28 cellular contexts compared by ENCODE assay signal in the genomic region with DNA sequence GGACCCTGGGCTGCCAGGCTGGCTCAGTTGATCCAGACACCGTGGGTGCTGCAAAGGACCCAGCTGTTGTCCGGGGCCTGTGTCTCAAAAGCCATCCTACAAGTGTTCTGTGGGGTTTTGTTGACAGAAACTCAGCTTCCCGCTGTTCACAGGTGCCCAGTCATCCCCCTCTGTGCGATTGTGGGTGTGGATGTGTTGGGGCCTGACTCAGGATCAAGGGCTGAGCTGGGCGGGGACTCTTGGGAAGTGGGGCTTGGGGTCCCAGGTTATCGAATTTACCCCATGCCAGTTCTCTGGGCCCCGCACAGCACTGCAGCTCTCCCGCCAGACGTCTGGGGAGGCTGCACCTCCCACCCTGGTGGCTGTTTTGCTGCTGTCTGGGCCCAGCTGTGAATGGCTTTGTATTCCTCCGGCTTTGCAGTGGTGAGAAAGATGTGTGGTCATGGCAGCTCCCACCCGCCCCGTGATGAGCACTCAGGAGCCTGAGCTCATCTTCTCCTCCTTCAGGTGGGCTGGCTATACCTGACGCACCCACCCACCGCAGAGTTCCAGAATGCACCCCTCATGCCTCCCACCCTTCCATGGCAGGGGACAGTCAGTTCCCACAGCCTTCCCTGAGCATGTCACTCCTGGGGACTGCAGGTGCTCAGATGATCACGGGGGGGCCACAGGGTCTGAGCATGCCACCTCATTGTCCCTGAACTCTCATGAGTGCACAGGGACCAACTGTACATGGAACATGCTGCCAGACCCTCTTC. TPM values are rescaled to one million over a fixed set of nuclear protein-coding genes. Genes with fewer than 3 reads are reported as not detected.
DNase-seq lines count a peak whose midpoint lies in the region; ATAC-seq and TF ChIP-seq lines count a peak whose summit lies in the region.
"Had no signal": no experiment of that assay in that cellular context is flagged by ENCODE, and none has a peak within 500 bp of the region (broad histone marks: within the 10 kb centered on the region; RNA-seq: fewer than 3 reads in every experiment).

No MANE protein-coding gene starts in this region.

- H2BK5ac ChIP-seq in IMR-90 (ENCODE audit: low read depth, low read length, poor library complexity, severe bottlenecking): no peak overlapping the region

- H3K36me3 ChIP-seq in IMR-90 (ENCODE audit: control insufficient read depth, insufficient read depth, low read length) (peaks cover 2% of the 10 kb centered on the region; the same call in 1 of the 2 replicates), neural progenitor cell (no peaks in the 10 kb centered on the region), upper lobe of right lung (no peaks in the 10 kb centered on the region), brain microvascular endothelial cell (replicated peaks) (no peaks in the 10 kb centered on the region)
- H3K36me3 ChIP-seq: upper lobe of left lung had no signal

- no peak overlapping the region for H4K8ac ChIP-seq in IMR-90 (ENCODE audit: low read depth in 2 of 2, low read length in 2 of 2)

- intact Hi-C loops in IMR-90 (cut with micrococcal nuclease): no loop called here
- intact Hi-C loops in upper lobe of right lung (cut with DNase I): no loop called here

- no peaks in the 10 kb centered on the region for H3K27me3 ChIP-seq in IMR-90 (ENCODE audit: control insufficient read depth, insufficient read depth, low read length)
- H3K27me3 ChIP-seq in neural progenitor cell: no peaks in the 10 kb centered on the region
- no peaks in the 10 kb centered on the region for H3K27me3 ChIP-seq in upper lobe of right lung
- H3K27me3 ChIP-seq in brain microvascular endothelial cell (replicated peaks): no peaks in the 10 kb centered on the region
- H3K27me3 ChIP-seq: upper lobe of left lung had no signal

- H2AK5ac ChIP-seq in IMR-90 (ENCODE audit: low read depth, low read length): no peak overlapping the region

- H3K79me2 ChIP-seq in neural progenitor cell (ENCODE audit: low read depth): peaks cover 10% of the 10 kb centered on the region
- H3K79me2 ChIP-seq: parathyroid adenoma had no signal

- H2AFZ ChIP-seq in IMR-90 (replicated peaks; ENCODE audit: low read length, poor library complexity) (peak overlapping the region; percentile 49), neural progenitor cell (replicated peaks) (no peak overlapping the region)
- H2AFZ ChIP-seq: parathyroid adenoma had no signal

- no peaks in the 10 kb centered on the region for H3F3A ChIP-seq in neural progenitor cell (ENCODE audit: low read depth)

- H3K56ac ChIP-seq in IMR-90 (ENCODE audit: extremely low read depth, insufficient read depth, low read length): no peak overlapping the region

- H3K4ac ChIP-seq in IMR-90 (ENCODE audit: low read depth, low read length): no peak overlapping the region

- ATAC-seq in IMR-90 (ENCODE audit: low read depth) (no peak), upper lobe of right lung (no peak)
- ATAC-seq: activated naive CD8-positive, alpha-beta T cell treated with anti-CD3 and anti-CD28 coated beads, Interleukin-2, amount 50 U/mL, for 24 hours; naive thymus-derived CD8-positive, alpha-beta T cell; stimulated activated effector memory CD8-positive, alpha-beta T cell treated with anti-CD3 and anti-CD28 coated beads, Interleukin-12 subunit alpha, Interleukin-12 subunit beta, amount 100 ng/mL, for 72 hours had no signal

- H4K91ac ChIP-seq in IMR-90 (ENCODE audit: insufficient read depth, low read depth, low read length): no peak overlapping the region

- H3K9me3 Mint-ChIP-seq in brain (peaks cover 0 to 3% (median 0%) of the 10 kb centered on the region in 5 experiments), neural progenitor cell (no peaks in the 10 kb centered on the region)
- H3K9me3 Mint-ChIP-seq: activated naive CD8-positive, alpha-beta T cell treated with anti-CD3 and anti-CD28 coated beads, Interleukin-2, amount 50 U/mL, for 24 hours; activated T-cell treated with anti-CD3 and anti-CD28 coated beads, Interleukin-2, amount 50 U/mL, for 24 hours; CD4-positive, CD25-positive, alpha-beta regulatory T cell; IgD-negative memory B cell; naive thymus-derived CD8-positive, alpha-beta T cell; stimulated activated effector memory CD8-positive, alpha-beta T cell treated with anti-CD3 and anti-CD28 coated beads, Interleukin-12 subunit alpha, Interleukin-12 subunit beta, amount 100 ng/mL, for 72 hours had no signal

- H3K23ac ChIP-seq in IMR-90 (ENCODE audit: low read depth, low read length): no peak overlapping the region

- TF ChIP-seq CTCF in IMR-90 (conservative IDR thresholded peaks at IDR 0.05; ENCODE audit: low read depth, low read length) (no peak), brain (conservative IDR thresholded peaks at IDR 0.05) (no peak), neural progenitor cell (IDR thresholded peaks at IDR 0.05) (no peak), upper lobe of right lung (IDR thresholded peaks at IDR 0.05) (no peak), brain microvascular endothelial cell (IDR thresholded peaks at IDR 0.05; ENCODE audit: low read depth, low read length, missing control alignments) (no peak)

- dilution Hi-C loops in IMR-90 (cut with HindIII; ENCODE audit: low sequenced_read_pairs, unreplicated experiment): no loop called here

- H2AK9ac ChIP-seq in IMR-90 (replicated peaks; ENCODE audit: low read depth, low read length, poor library complexity): peak overlapping the region; percentile 65

- H3K36me3 Mint-ChIP-seq in brain (no peaks in the 10 kb centered on the region), neural progenitor cell (no peaks in the 10 kb centered on the region)
- H3K36me3 Mint-ChIP-seq: CD4-positive, CD25-positive, alpha-beta regulatory T cell; IgD-negative memory B cell had no signal

- H3K9me3 ChIP-seq in IMR-90 (ENCODE audit: control insufficient read depth, insufficient read depth, low read length) (no peaks in the 10 kb centered on the region), neural progenitor cell (ENCODE audit: low read depth) (no peaks in the 10 kb centered on the region), upper lobe of right lung (no peaks in the 10 kb centered on the region)
- H3K9me3 ChIP-seq: upper lobe of left lung had no signal

- H3K4me2 ChIP-seq in IMR-90 (ENCODE audit: low read depth, low read length): no peak overlapping the region
- H3K4me2 ChIP-seq in neural progenitor cell: no peak overlapping the region

- H3K27me3 Mint-ChIP-seq in brain: peaks cover 7% of the 10 kb centered on the region
- peaks cover 4% of the 10 kb centered on the region for H3K27me3 Mint-ChIP-seq in neural progenitor cell (ENCODE audit: insufficient read depth, low read depth)
- H3K27me3 Mint-ChIP-seq: activated naive CD8-positive, alpha-beta T cell treated with anti-CD3 and anti-CD28 coated beads, Interleukin-2, amount 50 U/mL, for 24 hours; activated T-cell treated with anti-CD3 and anti-CD28 coated beads, Interleukin-2, amount 50 U/mL, for 24 hours; CD4-positive, CD25-positive, alpha-beta regulatory T cell; IgD-negative memory B cell; naive thymus-derived CD8-positive, alpha-beta T cell had no signal

- DNase-seq in DMS 273 (lab: John Stamatoyannopoulos, UW; ENCODE audit: unreplicated experiment): peak; percentile 20
- no peak for DNase-seq in DMS 273 treated with DMSO at 0.1 percent for 48 hours (lab: John Stamatoyannopoulos, UW)
- DNase-seq in IMR-90: no peak
- peak; percentile 33 for DNase-seq in neural progenitor cell (ENCODE audit: low spot score)
- no peak for DNase-seq in upper lobe of right lung
- DNase-seq in brain microvascular endothelial cell: no peak
- no peak for DNase-seq in cortex of kidney (lab: John Stamatoyannopoulos, UW)
- DNase-seq: activated CD4-positive, alpha-beta T cell treated with anti-CD3 and anti-CD28 coated beads for 4 hours; activated gamma-delta T cell; activated naive CD8-positive, alpha-beta T cell treated with anti-CD3 and anti-CD28 coated beads, Interleukin-2, amount 50 U/mL, for 24 hours; activated T-cell treated with anti-CD3 and anti-CD28 coated beads, Interleukin-2, amount 50 U/mL, for 24 hours; CD4-positive, CD25-positive, alpha-beta regulatory T cell; glutamatergic neuron; midbrain; naive thymus-derived CD8-positive, alpha-beta T cell; NCI-H1092 treated with DMSO at 0.1 percent for 48 hours; NCI-H2029 treated with DMSO at 0.1 percent for 48 hours; NCI-H446 treated with DMSO at 0.1 percent for 48 hours; OCI-M1; stimulated activated CD4-positive, alpha-beta T cell treated with anti-CD3 and anti-CD28 coated beads, Interleukin-12 subunit alpha, Interleukin-12 subunit beta, amount 100 ng/mL, for 4 hours; stimulated activated CD4-positive, alpha-beta T cell treated with anti-CD3 and anti-CD28 coated beads, Interleukin-4, amount 100 ng/mL, for 1 hour; upper lobe of left lung had no signal

- H2BK15ac ChIP-seq in IMR-90 (ENCODE audit: low read depth, low read length): no peak overlapping the region

- peaks cover 23% of the 10 kb centered on the region for H3K4me1 Mint-ChIP-seq in brain
- H3K4me1 Mint-ChIP-seq in neural progenitor cell: peaks cover 16% of the 10 kb centered on the region

- no peak overlapping the region for H3K4me3 ChIP-seq in IMR-90 (ENCODE audit: insufficient read depth, low read depth, low read length)
- H3K4me3 ChIP-seq in neural progenitor cell: no peak overlapping the region
- no peak overlapping the region for H3K4me3 ChIP-seq in upper lobe of right lung
- H3K4me3 ChIP-seq in brain microvascular endothelial cell (ENCODE audit: low read depth, low read length): no peak overlapping the region
- H3K4me3 ChIP-seq: upper lobe of left lung had no signal

- in situ Hi-C loops in IMR-90 (cut with MboI; ENCODE audit: low sequenced_read_pairs) (no loop called here), brain microvascular endothelial cell (cut with HindIII; ENCODE audit: low pct_ligation_motif_present, low sequenced_read_pairs) (loop anchor here (25.0 kb wide), 1 partner anchor 115 kb away; the partner anchor contains the start of gene MUC6)

- H3K4me3 Mint-ChIP-seq in brain (no peak overlapping the region), neural progenitor cell (no peak overlapping the region)
- H3K4me3 Mint-ChIP-seq: activated naive CD8-positive, alpha-beta T cell treated with anti-CD3 and anti-CD28 coated beads, Interleukin-2, amount 50 U/mL, for 24 hours; activated T-cell treated with anti-CD3 and anti-CD28 coated beads, Interleukin-2, amount 50 U/mL, for 24 hours; stimulated activated effector memory CD8-positive, alpha-beta T cell treated with anti-CD3 and anti-CD28 coated beads, Interleukin-12 subunit alpha, Interleukin-12 subunit beta, amount 100 ng/mL, for 72 hours had no signal

- H3K79me1 ChIP-seq in IMR-90 (ENCODE audit: low read depth in 1 of 2, low read length in 2 of 2): peaks cover 4 to 9% of the 10 kb centered on the region in 2 experiments; a peak in 2 of 4 replicates

- POLR2A ChIA-PET in IMR-90 (lab: Charles Lee; ENCODE audit: unreplicated experiment): no interaction called here

- TF ChIP-seq RAD21 in IMR-90 (IDR thresholded peaks at IDR 0.05; ENCODE audit: low read length): no peak

- H3K9me1 ChIP-seq in IMR-90 (ENCODE audit: insufficient read depth, low read length): 0 out of 2 replicates have a peak, but pooled peaks cover 2% of the 10 kb centered on the region

- H3K4me1 ChIP-seq in IMR-90 (ENCODE audit: control insufficient read depth, insufficient read depth, low read length): peaks cover 4% of the 10 kb centered on the region
- H3K4me1 ChIP-seq in neural progenitor cell: peaks cover 5% of the 10 kb centered on the region
- H3K4me1 ChIP-seq in upper lobe of right lung: peaks cover 10% of the 10 kb centered on the region
- H3K4me1 ChIP-seq: parathyroid adenoma had no signal

- BruUV-seq in IMR-90 (replicated peaks; lab: Mats Ljungman, UMichigan): no TSS peak

- CTCF ChIA-PET in IMR-90 (lab: Yijun Ruan, JAX): no interaction called here

- H3K18ac ChIP-seq in IMR-90 (ENCODE audit: low read depth, low read length): no peak overlapping the region

- peak overlapping the region; percentile 20 to 72 (median 41) for H3K27ac Mint-ChIP-seq in brain
- no peak overlapping the region for H3K27ac Mint-ChIP-seq in neural progenitor cell
- H3K27ac Mint-ChIP-seq: activated naive CD8-positive, alpha-beta T cell treated with anti-CD3 and anti-CD28 coated beads, Interleukin-2, amount 50 U/mL, for 24 hours; activated T-cell treated with anti-CD3 and anti-CD28 coated beads, Interleukin-2, amount 50 U/mL, for 24 hours; stimulated activated effector memory CD8-positive, alpha-beta T cell treated with anti-CD3 and anti-CD28 coated beads, Interleukin-12 subunit alpha, Interleukin-12 subunit beta, amount 100 ng/mL, for 72 hours had no signal

- H2BK20ac ChIP-seq in IMR-90 (ENCODE audit: low read depth, low read length): no peak overlapping the region

- H2BK120ac ChIP-seq in IMR-90 (ENCODE audit: low read depth, low read length): no peak overlapping the region

- H4K5ac ChIP-seq in IMR-90 (ENCODE audit: low read depth, low read length): no peak overlapping the region

- 50% methylated on average over 6 of the region's 15 CpGs; no CpG with 5 or more reads in 1 of the 2 experiments for WGBS in IMR-90 (ENCODE audit: extremely low coverage in 2 of 2, insufficient read length in 1 of 2), 2 experiments

- H3K14ac ChIP-seq in IMR-90 (replicated peaks; ENCODE audit: low read depth, low read length): no peak overlapping the region

- H3K9ac ChIP-seq in IMR-90 (ENCODE audit: low read depth, low read length): no peak overlapping the region
- no peak overlapping the region for H3K9ac ChIP-seq in neural progenitor cell
- H3K9ac ChIP-seq: parathyroid adenoma had no signal

- H3K27ac ChIP-seq in IMR-90 (ENCODE audit: insufficient read depth, low read length) (no peak overlapping the region), neural progenitor cell (no peak overlapping the region), upper lobe of right lung (no peak overlapping the region), brain microvascular endothelial cell (no peak overlapping the region)
- H3K27ac ChIP-seq: 22Rv1, epithelial cell of prostate, parathyroid adenoma, upper lobe of left lung had no signal

- no peak for TF ChIP-seq POLR2A in IMR-90 (IDR thresholded peaks at IDR 0.05; ENCODE audit: low read depth, low read length)

- H4K20me1 ChIP-seq in IMR-90 (ENCODE audit: insufficient read depth, low read length) (peaks cover 9% of the 10 kb centered on the region), neural progenitor cell (ENCODE audit: low read depth) (peaks cover 9% of the 10 kb centered on the region)

RNA-seq across cellular contexts. Expression of gene AP2A2, which starts 3.6 kb away (rescaled TPM):
- 19.9 and 20.3 TPM in 2 replicates for total RNA-seq in IMR-90 (2012; rRNA removed)
- 49.0 and 53.6 TPM in 2 replicates for polyA plus RNA-seq in IMR-90 (2012; rRNA removed)
- 46.9 and 51.2 TPM in 2 replicates for polyA plus RNA-seq in IMR-90 (2012; cell fraction: cytosol; rRNA removed)
- polyA plus RNA-seq in IMR-90 (2012; cell fraction: nucleus; rRNA removed; ENCODE audit: low replicate concordance): 155 and 163 TPM in 2 replicates
- 67.3 TPM for polyA plus RNA-seq in brain (ENCODE audit: insufficient read depth, low read depth, low replicate concordance)
- 50.4 and 67.5 TPM in 2 replicates for total RNA-seq in neural progenitor cell (ENCODE audit: low replicate concordance)
- 92.0 TPM for total RNA-seq in upper lobe of right lung

RNA-seq across cellular contexts. Expression of gene CHID1, which starts 11.5 kb away (rescaled TPM):
- total RNA-seq in IMR-90 (2012; rRNA removed) (30.3 and 34.2 TPM in 2 replicates), neural progenitor cell (ENCODE audit: low replicate concordance) (56.6 and 62.9 TPM in 2 replicates), upper lobe of right lung (52.9 TPM)
- polyA plus RNA-seq in IMR-90 (2012; rRNA removed) (121 and 140 TPM in 2 replicates), brain (ENCODE audit: insufficient read depth, low read depth, low replicate concordance) (74.6 TPM)
- polyA plus RNA-seq in IMR-90 (2012; cell fraction: cytosol; rRNA removed): 278 and 288 TPM in 2 replicates
- 60.7 and 79.7 TPM in 2 replicates for polyA plus RNA-seq in IMR-90 (2012; cell fraction: nucleus; rRNA removed; ENCODE audit: low replicate concordance)

Comparison
In these comparisons a context has a peak if more than half of its experiments do, and no peak if none do; other contexts are left out.
1. DNase-seq: peak in DMS 273 (single experiment) and neural progenitor cell (single experiment); none in DMS 273 treated with DMSO at 0.1 percent for 48 hours (single experiment), IMR-90 (single experiment), upper lobe of right lung (single experiment), brain microvascular endothelial cell (single experiment) and cortex of kidney (single experiment).